ENCODE assay signal across 10 cellular contexts in genomic region chr1:245874942-245875580, GRCh38.
A peak's percentile ranks its signal among the peaks of the same experiment; 100 is the strongest.
DNase-seq lines count a peak whose midpoint lies in the region; ATAC-seq and TF ChIP-seq lines count a peak whose summit lies in the region.
"Had no signal": no experiment of that assay in that cellular context is flagged by ENCODE, and none has a peak within 500 bp of the region (broad histone marks: within the 10 kb centered on the region; RNA-seq: fewer than 3 reads in every experiment).

No MANE protein-coding gene starts in this region.

- in situ Hi-C loops in KBM-7 (cut with MboI; ENCODE audit: low pct_unique_long_range_greater_than_20kb, low sequenced_read_pairs): no loop called here

- H3K4me2 ChIP-seq in osteoblast (ENCODE audit: insufficient read depth, low read length): peak overlapping the region; percentile 53

- no peak for TF ChIP-seq CTCF in epithelial cell of proximal tubule (conservative IDR thresholded peaks at IDR 0.05; ENCODE audit: low read depth, low read length)
- no peak for TF ChIP-seq CTCF in osteoblast (IDR thresholded peaks at IDR 0.05; ENCODE audit: extremely low read depth, low read depth, low read length)

- no peaks in the 10 kb centered on the region for H3K9me3 ChIP-seq in osteoblast (ENCODE audit: low read depth, low read length)
- H3K9me3 ChIP-seq: breast epithelium had no signal

- peaks cover 5% of the 10 kb centered on the region for H3K36me3 Mint-ChIP-seq in activated T-cell treated with anti-CD3 and anti-CD28 coated beads, Interleukin-2, amount 50 U/mL, for 24 hours (ENCODE audit: low read depth)

- DNase-seq in DMS153 treated with DMSO at 0.1 percent for 48 hours (lab: John Stamatoyannopoulos, UW; ENCODE audit: unreplicated experiment) (peak; percentile 99), NCI-H510A (lab: John Stamatoyannopoulos, UW) (peak; percentile 20), epithelial cell of proximal tubule (ENCODE audit: low read depth) (peak; percentile 85), osteoblast (ENCODE audit: insufficient read length, low spot score, missing footprints) (peak; percentile 81), KBM-7 (no peak)
- no peak for DNase-seq in activated T-cell treated with anti-CD3 and anti-CD28 coated beads, Interleukin-2, amount 50 U/mL, for 24 hours
- no peak for DNase-seq in effector CD4-positive, alpha-beta T cell
- DNase-seq: NCI-H1694 had no signal

- peaks cover 48% of the 10 kb centered on the region for H3K4me1 ChIP-seq in osteoblast (ENCODE audit: insufficient read depth, low read length)
- H3K4me1 ChIP-seq: breast epithelium had no signal

- H3K27ac Mint-ChIP-seq in activated T-cell treated with anti-CD3 and anti-CD28 coated beads, Interleukin-2, amount 50 U/mL, for 24 hours: no peak overlapping the region

- no peaks in the 10 kb centered on the region for H3K9me3 Mint-ChIP-seq in activated T-cell treated with anti-CD3 and anti-CD28 coated beads, Interleukin-2, amount 50 U/mL, for 24 hours

- peak overlapping the region; percentile 91 for H3K27ac ChIP-seq in osteoblast (ENCODE audit: low read depth, low read length)
- H3K27ac ChIP-seq: breast epithelium had no signal

- H3K27me3 Mint-ChIP-seq in activated T-cell treated with anti-CD3 and anti-CD28 coated beads, Interleukin-2, amount 50 U/mL, for 24 hours: no peaks in the 10 kb centered on the region

- no peak overlapping the region for H2AFZ ChIP-seq in osteoblast (ENCODE audit: low read length)

- ATAC-seq in GM21717 (IDR thresholded peaks at IDR 0.05; ENCODE audit: unreplicated experiment): no peak

- H4K20me1 ChIP-seq in osteoblast (ENCODE audit: insufficient read depth, low read length): no peaks in the 10 kb centered on the region

- no peaks in the 10 kb centered on the region for H3K27me3 ChIP-seq in osteoblast (ENCODE audit: insufficient read depth, low read length)
- H3K27me3 ChIP-seq: breast epithelium had no signal

- H3K4me3 Mint-ChIP-seq in activated T-cell treated with anti-CD3 and anti-CD28 coated beads, Interleukin-2, amount 50 U/mL, for 24 hours: no peak overlapping the region

- no peaks in the 10 kb centered on the region for H3K4me1 Mint-ChIP-seq in activated T-cell treated with anti-CD3 and anti-CD28 coated beads, Interleukin-2, amount 50 U/mL, for 24 hours (ENCODE audit: low read depth)

- H3K79me2 ChIP-seq in osteoblast (ENCODE audit: insufficient read depth, low read length): no peaks in the 10 kb centered on the region

- no peaks in the 10 kb centered on the region for H3K36me3 ChIP-seq in osteoblast (ENCODE audit: insufficient read depth, low read length)
- H3K36me3 ChIP-seq: breast epithelium had no signal

- H3K4me3 ChIP-seq in epithelial cell of proximal tubule (ENCODE audit: low read depth, low read length): no peak overlapping the region
- H3K4me3 ChIP-seq in osteoblast (ENCODE audit: insufficient read depth, low read length): no peak overlapping the region

Comparison
In these comparisons a context has a peak if more than half of its experiments do, and no peak if none do; other contexts are left out.
1. DNase-seq: peak in DMS153 treated with DMSO at 0.1 percent for 48 hours (single experiment), NCI-H510A (single experiment), epithelial cell of proximal tubule (single experiment) and osteoblast (single experiment); none in activated T-cell treated with anti-CD3 and anti-CD28 coated beads, Interleukin-2, amount 50 U/mL, for 24 hours (single experiment), KBM-7 (single experiment) and effector CD4-positive, alpha-beta T cell (single experiment).